In the genomic region with DNA sequence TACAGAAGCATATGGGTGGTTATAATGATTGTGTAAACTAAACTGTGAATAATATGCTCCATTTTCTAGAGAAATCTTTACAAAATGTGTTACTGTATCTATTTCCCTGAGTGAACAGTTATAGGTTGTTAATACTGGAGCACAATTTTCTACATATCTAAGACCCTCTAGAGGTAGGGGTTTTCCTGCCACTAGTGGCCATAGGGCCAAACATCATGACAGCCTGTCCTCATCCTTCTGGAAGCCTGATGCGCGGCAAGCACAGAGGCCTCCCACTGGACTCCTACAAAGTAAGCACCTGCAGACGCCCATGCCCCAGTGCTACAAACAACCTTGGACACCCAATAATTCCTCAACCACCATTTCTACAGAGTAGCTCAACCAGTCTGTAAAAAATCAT, we compare ENCODE assay signal across 16 cellular contexts. TPM values are rescaled to one million over a fixed set of nuclear protein-coding genes. Genes with fewer than 3 reads are reported as not detected.
A peak's percentile ranks its signal among the peaks of the same experiment; 100 is the strongest.
DNase-seq lines count a peak whose midpoint lies in the region; ATAC-seq and TF ChIP-seq lines count a peak whose summit lies in the region.
"Had no signal": no experiment of that assay in that cellular context is flagged by ENCODE, and none has a peak within 500 bp of the region (broad histone marks: within the 10 kb centered on the region; RNA-seq: fewer than 3 reads in every experiment).

No MANE protein-coding gene starts in this region.

- ATAC-seq in GM19467 (IDR thresholded peaks at IDR 0.05; ENCODE audit: unreplicated experiment) (no peak), GM21381 (IDR thresholded peaks at IDR 0.05; ENCODE audit: unreplicated experiment) (no peak)
- ATAC-seq: CD8-positive, alpha-beta T cell; PC-3 had no signal

- H3K27me3 ChIP-seq in adipocyte (replicated peaks; ENCODE audit: control insufficient read depth, insufficient read depth, low read length) (no peaks in the 10 kb centered on the region), smooth muscle cell (ENCODE audit: low read depth) (no peaks in the 10 kb centered on the region)

- peak overlapping the region; percentile 53 for H3K4me2 ChIP-seq in smooth muscle cell

- H3K27ac Mint-ChIP-seq in HFFc6 (peak overlapping the region; percentile 96), nephron (peak overlapping the region in 1 of 3 experiments; percentile 75)
- H3K27ac Mint-ChIP-seq: CD8-positive, alpha-beta T cell; H9 had no signal

- peaks cover 9% of the 10 kb centered on the region for H3K9me3 Mint-ChIP-seq in HFFc6
- no peaks in the 10 kb centered on the region for H3K9me3 Mint-ChIP-seq in nephron
- H3K9me3 Mint-ChIP-seq: CD8-positive, alpha-beta T cell; H9 had no signal

- H3K4me1 Mint-ChIP-seq in HFFc6 (ENCODE audit: low read depth): peaks cover 39% of the 10 kb centered on the region
- H3K4me1 Mint-ChIP-seq in nephron: peaks cover 52% of the 10 kb centered on the region

- H2AFZ ChIP-seq in smooth muscle cell (ENCODE audit: low read depth): peak overlapping the region; percentile 50

- no peak overlapping the region for H3K4me3 ChIP-seq in adipocyte (ENCODE audit: low read length)
- H3K4me3 ChIP-seq in smooth muscle cell: no peak overlapping the region

- H3K9me3 ChIP-seq in adipocyte (ENCODE audit: control insufficient read depth, low read length) (no peaks in the 10 kb centered on the region), smooth muscle cell (replicated peaks; ENCODE audit: low read depth) (no peaks in the 10 kb centered on the region)

- H3K4me3 Mint-ChIP-seq in HFFc6 (no peak overlapping the region), nephron (peak overlapping the region in 2 of 3 experiments; percentile 45 to 53)
- H3K4me3 Mint-ChIP-seq: CD8-positive, alpha-beta T cell; H9 had no signal

- DNase-seq in HFFc6: no peak
- no peak for DNase-seq in adipocyte (ENCODE audit: low read depth)
- no peak for DNase-seq in smooth muscle cell (lab: John Stamatoyannopoulos, UW; ENCODE audit: unreplicated experiment)
- DNase-seq in anterior cingulate cortex (lab: John Stamatoyannopoulos, UW): no peak
- DNase-seq: CD8-positive, alpha-beta T cell; H9; NCI-H1417 treated with DMSO at 0.1 percent for 48 hours; NCI-H2029; NCI-H2171 treated with DMSO at 0.1 percent for 48 hours; NCI-H446 treated with DMSO at 0.1 percent for 48 hours; PC-3 had no signal

- TF ChIP-seq CTCF in HFFc6 (IDR thresholded peaks at IDR 0.05) (0 out of 2 replicates have a peak, but pooled peaks have one; percentile 12), nephron (IDR thresholded peaks at IDR 0.05; ENCODE audit: unreplicated experiment in 3 of 3) (no peak), smooth muscle cell (IDR thresholded peaks at IDR 0.05; ENCODE audit: borderline replicate concordance, insufficient read depth, poor library complexity, severe bottlenecking) (no peak)

- H3K27me3 Mint-ChIP-seq in HFFc6 (ENCODE audit: insufficient read depth) (no peaks in the 10 kb centered on the region; the same call in none of the 2 replicates), nephron (ENCODE audit: low read depth) (no peaks in the 10 kb centered on the region)

- peaks cover 4% of the 10 kb centered on the region for H3F3A ChIP-seq in smooth muscle cell (ENCODE audit: low read depth)

- 98% methylated on average over 3 of the region's 3 CpGs for WGBS in smooth muscle cell (ENCODE audit: low lambda C conversion rate)

- H3K79me2 ChIP-seq in smooth muscle cell (ENCODE audit: low read depth): peaks cover 26% of the 10 kb centered on the region

- H3K36me3 ChIP-seq in adipocyte (ENCODE audit: control insufficient read depth, insufficient read depth, low read length, severe bottlenecking): no peaks in the 10 kb centered on the region
- no peaks in the 10 kb centered on the region for H3K36me3 ChIP-seq in smooth muscle cell (ENCODE audit: low read depth)

- H3K27ac ChIP-seq in smooth muscle cell (ENCODE audit: low read depth): peak overlapping the region; percentile 93
- H3K27ac ChIP-seq: HL-60, RWPE1 had no signal

- H3K4me1 ChIP-seq in adipocyte (ENCODE audit: control insufficient read depth, insufficient read depth, low read length) (peaks cover 28% of the 10 kb centered on the region), smooth muscle cell (ENCODE audit: low read depth) (peaks cover 36% of the 10 kb centered on the region)

- H3K9ac ChIP-seq in adipocyte (ENCODE audit: low read length) (peak overlapping the region; percentile 18), smooth muscle cell (ENCODE audit: low read depth) (peak overlapping the region; percentile 87)

- H4K20me1 ChIP-seq in smooth muscle cell (ENCODE audit: low read depth): peaks cover 15% of the 10 kb centered on the region

- peaks cover 20% of the 10 kb centered on the region for H3K36me3 Mint-ChIP-seq in HFFc6 (ENCODE audit: low read depth)
- H3K36me3 Mint-ChIP-seq in nephron (ENCODE audit: low read depth): peaks cover 15% of the 10 kb centered on the region

RNA-seq across cellular contexts. Expression of gene SNX18, which starts 1.9 kb away (rescaled TPM):
- total RNA-seq in HFFc6 (2021; fragmentation: NEBNext Ultra II Directional; extraction: Animal tissue kit (Norgen Biotek cat#: 25700)): 10 to 100 TPM; 32.8 to 47.3 (median 39.7) TPM
- total RNA-seq in smooth muscle cell: 16.7 and 17.5 TPM in 2 replicates
- polyA plus RNA-seq in smooth muscle cell: 3.5 and 4.7 TPM in 2 replicates
